Comparison of ENCODE assay signal across 1 cellular context in genomic region chr16:14475370-14476139, GRCh38.
TF ChIP-seq lines count a peak whose summit lies in the region.

No MANE protein-coding gene starts in this region.

TF ChIP-seq in HepG2, 621 proteins besides CTCF, POLR2A, EP300 and RAD21 (continued from another document and continues in another):
- TF ChIP-seq ZNF33A (CRISPR knock-in tag; IDR thresholded peaks at IDR 0.05; ENCODE audit: borderline replicate concordance) (no peak), ZNF75D (CRISPR knock-in tag; IDR thresholded peaks at IDR 0.05; ENCODE audit: borderline replicate concordance) (no peak), MIER2 (CRISPR knock-in tag; IDR thresholded peaks at IDR 0.05) (peak; percentile 37; the same call in 1 of the 2 replicates), ZNF883 (CRISPR knock-in tag; IDR thresholded peaks at IDR 0.05; ENCODE audit: not compliant biosample characterization) (no peak), ZNF274 (CRISPR knock-in tag; IDR thresholded peaks at IDR 0.05) (peak; percentile 32; the same call in 1 of the 2 replicates), BHLHE40 (IDR thresholded peaks at IDR 0.05; ENCODE audit: low read length) (0 out of 2 replicates have a peak, but pooled peaks have one; percentile 30), ZNF749 (CRISPR knock-in tag; IDR thresholded peaks at IDR 0.05; ENCODE audit: borderline replicate concordance) (no peak), ZNF740 (CRISPR knock-in tag; IDR thresholded peaks at IDR 0.05) (no peak), SALL1 (CRISPR knock-in tag; IDR thresholded peaks at IDR 0.05) (peak; percentile 76), NR2F2 (IDR thresholded peaks at IDR 0.05; ENCODE audit: borderline replicate concordance, low read depth) (no peak), ARNTL (CRISPR knock-in tag; IDR thresholded peaks at IDR 0.05) (no peak; the same call in 1 of the 2 replicates), ZNF44 (CRISPR knock-in tag; IDR thresholded peaks at IDR 0.05) (no peak), PATZ1 (CRISPR knock-in tag; IDR thresholded peaks at IDR 0.05) (no peak), ZNF331 (CRISPR knock-in tag; IDR thresholded peaks at IDR 0.05) (peak; percentile 59; the same call in 1 of the 2 replicates), ZSCAN20 (CRISPR knock-in tag; IDR thresholded peaks at IDR 0.05; ENCODE audit: borderline replicate concordance) (no peak), HDAC1 (CRISPR knock-in tag; IDR thresholded peaks at IDR 0.05) (peak; percentile 59; the same call in 1 of the 2 replicates), ASH2L (IDR thresholded peaks at IDR 0.05; ENCODE audit: insufficient read length, low read depth, low read length) (peak; percentile 61), MEIS2 (CRISPR knock-in tag; IDR thresholded peaks at IDR 0.05) (0 out of 2 replicates have a peak, but pooled peaks have one; percentile 28), HNF4G (IDR thresholded peaks at IDR 0.05; ENCODE audit: borderline replicate concordance, low read depth, low read length) (no peak; the same call in 1 of the 2 replicates), HNF4G (CRISPR knock-in tag; IDR thresholded peaks at IDR 0.05; ENCODE audit: borderline replicate concordance, low read depth) (no peak), REST (IDR thresholded peaks at IDR 0.05; ENCODE audit: borderline replicate concordance in 1 of 2, low read depth in 1 of 2, low read length in 2 of 2) (no peak), ATF6 (CRISPR knock-in tag; conservative IDR thresholded peaks at IDR 0.05) (0 out of 2 replicates have a peak, but pooled peaks have one; percentile 43), HCFC1 (IDR thresholded peaks at IDR 0.05; ENCODE audit: low read depth, low read length) (no peak), ATF2 (CRISPR knock-in tag; IDR thresholded peaks at IDR 0.05) (no peak), ZNF230 (CRISPR knock-in tag; IDR thresholded peaks at IDR 0.05) (no peak), SRY (CRISPR knock-in tag; IDR thresholded peaks at IDR 0.05) (no peak), GATA4 (IDR thresholded peaks at IDR 0.05; ENCODE audit: borderline replicate concordance, low read depth) (no peak), THAP8 (CRISPR knock-in tag; IDR thresholded peaks at IDR 0.05; ENCODE audit: borderline replicate concordance) (no peak), ATF5 (CRISPR knock-in tag; IDR thresholded peaks at IDR 0.05; ENCODE audit: low read depth) (no peak), SP1 (IDR thresholded peaks at IDR 0.05) (no peak), SP1 (CRISPR knock-in tag; IDR thresholded peaks at IDR 0.05) (no peak), ZNF572 (CRISPR knock-in tag; IDR thresholded peaks at IDR 0.05) (no peak), MYPOP (CRISPR knock-in tag; IDR thresholded peaks at IDR 0.05) (no peak), RXRB (CRISPR knock-in tag; IDR thresholded peaks at IDR 0.05; ENCODE audit: borderline replicate concordance) (0 out of 2 replicates have a peak, but pooled peaks have one; percentile 53), KDM5A (IDR thresholded peaks at IDR 0.05; ENCODE audit: borderline replicate concordance, low read length) (no peak), STAT6 (CRISPR knock-in tag; IDR thresholded peaks at IDR 0.05; ENCODE audit: borderline replicate concordance) (no peak), MBNL3 (CRISPR knock-in tag; conservative IDR thresholded peaks at IDR 0.05) (no peak), MXI1 (IDR thresholded peaks at IDR 0.05; ENCODE audit: borderline replicate concordance, low read depth, low read length) (peak; percentile 95; the same call in 2 of the 3 replicates), KAT7 (CRISPR knock-in tag; IDR thresholded peaks at IDR 0.05; ENCODE audit: borderline replicate concordance) (no peak), SRF (IDR thresholded peaks at IDR 0.05; ENCODE audit: low read depth, low read length) (no peak), ZNF800 (CRISPR knock-in tag; IDR thresholded peaks at IDR 0.05) (no peak), KMT2A (CRISPR knock-in tag; IDR thresholded peaks at IDR 0.05) (peak; percentile 69; the same call in 1 of the 2 replicates), SIN3A (IDR thresholded peaks at IDR 0.05; ENCODE audit: borderline replicate concordance, low read depth, low read length) (peak; percentile 15; the same call in 1 of the 2 replicates), ETS1 (CRISPR knock-in tag; IDR thresholded peaks at IDR 0.05) (no peak), SMAD3 (CRISPR knock-in tag; IDR thresholded peaks at IDR 0.05) (no peak)
